ENCODE assay signal across 36 cellular contexts in genomic region chr5:173941102-173941501, GRCh38. TPM values are rescaled to one million over a fixed set of nuclear protein-coding genes. Genes with fewer than 3 reads are reported as not detected.
A peak's percentile ranks its signal among the peaks of the same experiment; 100 is the strongest.
DNase-seq lines count a peak whose midpoint lies in the region; ATAC-seq and TF ChIP-seq lines count a peak whose summit lies in the region.
"Had no signal": no experiment of that assay in that cellular context is flagged by ENCODE, and none has a peak within 500 bp of the region (broad histone marks: within the 10 kb centered on the region; RNA-seq: fewer than 3 reads in every experiment).

No MANE protein-coding gene starts in this region.

- H3K4me3 ChIP-seq in breast epithelium = no peak overlapping the region
- no peak overlapping the region for H3K4me3 ChIP-seq in body of pancreas
- H3K4me3 ChIP-seq in lower lobe of right lung = no peak overlapping the region
- no peak overlapping the region for H3K4me3 ChIP-seq in thyroid gland (replicated peaks in 1 of 3)
- H3K4me3 ChIP-seq in left lung = no peak overlapping the region
- H3K4me3 ChIP-seq: MG63, Peyer's patch, smooth muscle cell, thoracic aorta, uterus had no signal

- H3K9me3 Mint-ChIP-seq in MCF 10A (ENCODE audit: unreplicated experiment) = no peaks in the 10 kb centered on the region
- H3K9me3 Mint-ChIP-seq: activated CD8-positive, alpha-beta T cell treated with anti-CD3 and anti-CD28 coated beads for 36 hours; activated T-helper 2 cell treated with anti-CD3 and anti-CD28 coated beads, Interferon-gamma antibody, Interleukin-2, Interleukin-4, amounts not matched to agents 10 μg/mL and 5 μg/mL and 100 μg/mL, durations not matched to agents 14 hours and 24 hours and 36 hours; CD4-positive, alpha-beta memory T cell; naive thymus-derived CD8-positive, alpha-beta T cell; stimulated activated naive CD8-positive, alpha-beta T cell treated with anti-CD3 and anti-CD28 coated beads, Interleukin-15, Interleukin-2, amounts not matched to agents 100 ng/mL and 50 ng/mL, for 24 hours had no signal

- H3K27me3 Mint-ChIP-seq in MCF 10A (ENCODE audit: insufficient read depth, unreplicated experiment) = no peaks in the 10 kb centered on the region
- H3K27me3 Mint-ChIP-seq: activated CD8-positive, alpha-beta T cell treated with anti-CD3 and anti-CD28 coated beads for 36 hours; activated naive CD8-positive, alpha-beta T cell; B cell; CD4-positive, alpha-beta memory T cell; naive thymus-derived CD8-positive, alpha-beta T cell; stimulated activated naive CD8-positive, alpha-beta T cell treated with anti-CD3 and anti-CD28 coated beads, Interleukin-15, Interleukin-2, amounts not matched to agents 100 ng/mL and 50 ng/mL, for 24 hours had no signal

- H3K27ac Mint-ChIP-seq in MCF 10A (ENCODE audit: low read depth, unreplicated experiment) = no peak overlapping the region
- H3K27ac Mint-ChIP-seq: activated CD8-positive, alpha-beta T cell treated with anti-CD3 and anti-CD28 coated beads for 36 hours; activated naive CD8-positive, alpha-beta T cell; activated T-helper 2 cell treated with anti-CD3 and anti-CD28 coated beads, Interferon-gamma antibody, Interleukin-2, Interleukin-4, amounts not matched to agents 10 μg/mL and 5 μg/mL and 100 μg/mL, durations not matched to agents 14 hours and 24 hours and 36 hours; B cell; stimulated activated naive CD8-positive, alpha-beta T cell treated with anti-CD3 and anti-CD28 coated beads, Interleukin-15, Interleukin-2, amounts not matched to agents 100 ng/mL and 50 ng/mL, for 24 hours had no signal

- CTCF ChIA-PET in MCF 10A (lab: Yijun Ruan, JAX) = interaction anchor here (0.6 to 1.2 kb wide), 6 partner anchors 10 to 796 kb away, joined by 3 to 5 read pairs (median 3); no protein-coding TSS in a partner anchor

- H3K9me3 ChIP-seq in breast epithelium (no peaks in the 10 kb centered on the region), body of pancreas (no peaks in the 10 kb centered on the region), lower lobe of right lung (no peaks in the 10 kb centered on the region), thyroid gland (no peaks in the 10 kb centered on the region), left lung (no peaks in the 10 kb centered on the region)
- H3K9me3 ChIP-seq: MG63, Peyer's patch, thoracic aorta, uterus had no signal

- POLR2A ChIA-PET in MCF 10A (lab: Yijun Ruan, JAX) = interaction anchor here (0.7 to 1.9 kb wide), 3 partner anchors 9 to 22 kb away, joined by 3 to 6 read pairs (median 5); no protein-coding TSS in a partner anchor

- peaks cover 5% of the 10 kb centered on the region for H3K4me1 Mint-ChIP-seq in MCF 10A (ENCODE audit: insufficient read depth, unreplicated experiment)
- H3K4me1 Mint-ChIP-seq: B cell had no signal

- H3K36me3 Mint-ChIP-seq in MCF 10A (ENCODE audit: insufficient read depth, unreplicated experiment) = peaks cover 43% of the 10 kb centered on the region

- H3K27ac ChIP-seq in breast epithelium (peak overlapping the region; percentile 68 to 78), body of pancreas (peak overlapping the region in 3 of 4 donors; percentile 56 to 66 (median 59)), lower lobe of right lung (peak overlapping the region; percentile 52), thyroid gland (peak overlapping the region in 2 of 3 donors; percentile 71 to 86), left lung (peak overlapping the region in 1 of 2 donors; percentile 63)
- H3K27ac ChIP-seq: Peyer's patch, thoracic aorta, uterus had no signal

- TF ChIP-seq POLR2A in breast epithelium (IDR thresholded peaks at IDR 0.05) (no peak), body of pancreas (IDR thresholded peaks at IDR 0.05) (no peak), thyroid gland (IDR thresholded peaks at IDR 0.05) (no peak)

- ATAC-seq in body of pancreas (no peak), lower lobe of right lung (no peak), GM21825 (IDR thresholded peaks at IDR 0.05; ENCODE audit: unreplicated experiment) (no peak), left lung (no peak)
- ATAC-seq: activated CD8-positive, alpha-beta T cell treated with anti-CD3 and anti-CD28 coated beads for 36 hours; naive thymus-derived CD8-positive, alpha-beta T cell had no signal

- TF ChIP-seq CTCF in breast epithelium (IDR thresholded peaks at IDR 0.05) (no peak), MCF 10A (IDR thresholded peaks at IDR 0.05; ENCODE audit: unreplicated experiment) (no peak), body of pancreas (IDR thresholded peaks at IDR 0.05) (no peak), lower lobe of right lung (IDR thresholded peaks at IDR 0.05) (no peak), thyroid gland (IDR thresholded peaks at IDR 0.05) (no peak), left lung (IDR thresholded peaks at IDR 0.05) (no peak)

- H3K27me3 ChIP-seq in breast epithelium (no peaks in the 10 kb centered on the region), body of pancreas (no peaks in the 10 kb centered on the region), lower lobe of right lung (ENCODE audit: low read depth) (no peaks in the 10 kb centered on the region), thyroid gland (no peaks in the 10 kb centered on the region), left lung (no peaks in the 10 kb centered on the region)
- H3K27me3 ChIP-seq: MG63, Peyer's patch, uterus had no signal

- no peak for DNase-seq in breast epithelium (ENCODE audit: low spot score in 2 of 2)
- no peak for DNase-seq in MCF 10A (ENCODE audit: unreplicated experiment)
- no peak for DNase-seq in body of pancreas
- no peak for DNase-seq in lower lobe of right lung
- DNase-seq in thyroid gland = no peak
- DNase-seq in NCI-H1092 treated with DMSO at 0.1 percent for 48 hours (lab: John Stamatoyannopoulos, UW) = no peak
- no peak for DNase-seq in left lung
- DNase-seq: activated CD4-positive, alpha-beta T cell treated with anti-CD3 and anti-CD28 coated beads for 1 hour; activated CD8-positive, alpha-beta T cell treated with anti-CD3 and anti-CD28 coated beads for 36 hours; aorta; CD4-positive, alpha-beta memory T cell; central memory CD4-positive, alpha-beta T cell; cortex of kidney; head of caudate nucleus; MG63; naive thymus-derived CD8-positive, alpha-beta T cell; NCI-H1436; NCI-H2081; NCI-H226; Peyer's patch; SHP77; stimulated activated CD4-positive, alpha-beta T cell treated with anti-CD3 and anti-CD28 coated beads, Interleukin-1b, Interleukin-23, amount 100 ng/mL, for 48 hours; uterus had no signal

- intact Hi-C loops in breast epithelium (cut with DNase I; ENCODE audit: low total_unique reads) (no loop called here), MCF 10A (cut with micrococcal nuclease) (no loop called here), body of pancreas (cut with DNase I) (no loop called here), lower lobe of right lung (cut with DNase I) (no loop called here), thyroid gland (cut with DNase I) (no loop called here), left lung (cut with DNase I) (no loop called here)

- H3K4me3 Mint-ChIP-seq in MCF 10A (ENCODE audit: unreplicated experiment) = no peak overlapping the region
- H3K4me3 Mint-ChIP-seq: activated CD8-positive, alpha-beta T cell treated with anti-CD3 and anti-CD28 coated beads for 36 hours; activated naive CD8-positive, alpha-beta T cell; B cell; CD4-positive, alpha-beta memory T cell; naive thymus-derived CD8-positive, alpha-beta T cell; stimulated activated naive CD8-positive, alpha-beta T cell treated with anti-CD3 and anti-CD28 coated beads, Interleukin-15, Interleukin-2, amounts not matched to agents 100 ng/mL and 50 ng/mL, for 24 hours had no signal

- no TSS peak for BruUV-seq in MCF 10A (replicated peaks; lab: Mats Ljungman, UMichigan)

- H3K36me3 ChIP-seq in breast epithelium (peaks cover 5% of the 10 kb centered on the region), body of pancreas (replicated peaks in 1 of 2; ENCODE audit: insufficient read depth in 1 of 2, low read depth in 2 of 2) (no peaks in the 10 kb centered on the region), lower lobe of right lung (peaks cover 14% of the 10 kb centered on the region), thyroid gland (peaks cover 0 to 4% of the 10 kb centered on the region in 2 donors), left lung (peaks cover 0 to 14% of the 10 kb centered on the region in 2 donors)
- H3K36me3 ChIP-seq: MG63, uterus had no signal

- no peaks in the 10 kb centered on the region for H3K4me1 ChIP-seq in breast epithelium
- H3K4me1 ChIP-seq in body of pancreas = peaks cover 60% of the 10 kb centered on the region
- peaks cover 52% of the 10 kb centered on the region for H3K4me1 ChIP-seq in lower lobe of right lung
- H3K4me1 ChIP-seq in thyroid gland = peaks cover 44 to 45% of the 10 kb centered on the region in 2 donors
- peaks cover 21 to 77% of the 10 kb centered on the region in 2 donors for H3K4me1 ChIP-seq in left lung
- H3K4me1 ChIP-seq: uterus had no signal

- WGBS in body of pancreas, 2 donors = 32 to 46% methylated on average over 2 of the region's 2 CpGs
- 88 to 89% methylated on average over 2 of the region's 2 CpGs for WGBS in thyroid gland, 2 donors

RNA-seq across cellular contexts. Expression of gene C5orf47, which starts 47.9 kb away (rescaled TPM):
- total RNA-seq in breast epithelium (not detected), MCF 10A (2022) (not detected in 2 replicates), body of pancreas (not detected), lower lobe of right lung (not detected), thyroid gland (under 1 TPM in 2 of 4 donors, not detected in 2; 0.13 to 0.22 TPM), left lung (under 1 TPM in 1 of 2 donors, not detected in 1; 0.13 TPM)
- total RNA-seq: activated CD8-positive, alpha-beta T cell treated with anti-CD3 and anti-CD28 coated beads for 36 hours; activated T-helper 2 cell treated with anti-CD3 and anti-CD28 coated beads, Interferon-gamma antibody, Interleukin-2, Interleukin-4, amounts not matched to agents 10 μg/mL and 5 μg/mL and 100 μg/mL, durations not matched to agents 14 hours and 24 hours and 36 hours; aorta; B cell; CD4-positive, alpha-beta memory T cell; esophagus mucosa; fibroblast of villous mesenchyme; lung microvascular endothelial cell; mononuclear cell; naive thymus-derived CD8-positive, alpha-beta T cell; osteoblast; Peyer's patch; smooth muscle cell; T-helper 2 cell treated with Interferon-gamma antibody and Interleukin-4, amounts not matched to agents 100 ng/mL and 5 ng/mL, for 36 hours had no signal

RNA-seq across cellular contexts. Expression of gene CPEB4, which starts 53.0 kb away (rescaled TPM):
- total RNA-seq in breast epithelium (10 to 100 TPM; 36.4 to 71.7 (median 49.9) TPM), MCF 10A (2022) (86.7 and 99.0 TPM in 2 replicates), body of pancreas (10 to 100 TPM; 35.3 to 35.6 TPM), lower lobe of right lung (67.5 TPM), thyroid gland (10 to 100 TPM; 51.5 to 69.5 (median 66.1) TPM), left lung (10 to 100 TPM; 52.5 to 59.6 TPM)
